Comparison of ENCODE assay signal across 12 cellular contexts in genomic region chr18:6270791-6271216, GRCh38.
DNase-seq lines count a peak whose midpoint lies in the region; ATAC-seq, FAIRE-seq and TF ChIP-seq lines count a peak whose summit lies in the region.
"Had no signal": no experiment of that assay in that cellular context is flagged by ENCODE, and none has a peak within 500 bp of the region (broad histone marks: within the 10 kb centered on the region; RNA-seq: fewer than 3 reads in every experiment).

No MANE protein-coding gene starts in this region.

- no peaks in the 10 kb centered on the region for H3K36me3 ChIP-seq in Peyer's patch

- TF ChIP-seq CTCF in omental fat pad (IDR thresholded peaks at IDR 0.05) (no peak), Peyer's patch (IDR thresholded peaks at IDR 0.05) (no peak)

- TF ChIP-seq POLR2A in GM12891 (IDR thresholded peaks at IDR 0.05; ENCODE audit: low read depth, low read length) (no peak), Peyer's patch (IDR thresholded peaks at IDR 0.05) (no peak)

- ATAC-seq in GM19351 (IDR thresholded peaks at IDR 0.05; ENCODE audit: unreplicated experiment) (peak; percentile 83), HG02798 (IDR thresholded peaks at IDR 0.05; ENCODE audit: poor library complexity, unreplicated experiment) (peak; percentile 93), HG03520 (IDR thresholded peaks at IDR 0.05; ENCODE audit: unreplicated experiment) (peak; percentile 76), omental fat pad (ENCODE audit: low FRiP score) (no peak)

- no peaks in the 10 kb centered on the region for H3K27me3 ChIP-seq in Peyer's patch

- no peaks in the 10 kb centered on the region for H3K9me3 ChIP-seq in Peyer's patch

- H3K4me1 ChIP-seq in Peyer's patch: no peaks in the 10 kb centered on the region

- H3K27ac ChIP-seq in Peyer's patch: no peak overlapping the region

- DNase-seq in GM12891 (ENCODE audit: insufficient read length, low spot score) (no peak), nucleus accumbens (lab: John Stamatoyannopoulos, UW) (no peak), omental fat pad (ENCODE audit: low spot score) (no peak), Peyer's patch (no peak), EL (no peak)
- DNase-seq: activated B cell treated with CpG ODN at 0.5 μM for 24 hours; activated T-cell treated with anti-CD3 and anti-CD28 coated beads, Interleukin-2, amount 50 U/mL, for 48 hours; Kasumi-1; NCI-H345 had no signal

- H3K4me3 ChIP-seq in Peyer's patch: no peak overlapping the region

- FAIRE-seq in GM12891 (lab: Jason Lieb, UNC): no peak

TF ChIP-seq in GM12891, 5 proteins besides CTCF, POLR2A, EP300 and RAD21:
- TF ChIP-seq SPI1 (IDR thresholded peaks at IDR 0.05; ENCODE audit: low read depth, low read length) (no peak), POU2F2 (IDR thresholded peaks at IDR 0.05; ENCODE audit: low read depth, low read length) (0 out of 2 replicates have a peak, but pooled peaks have one; percentile 28), TAF1 (IDR thresholded peaks at IDR 0.05; ENCODE audit: low read depth, low read length) (no peak), POLR2AphosphoS5 (IDR thresholded peaks at IDR 0.05; ENCODE audit: low read depth, low read length) (no peak), PAX5 (IDR thresholded peaks at IDR 0.05; ENCODE audit: insufficient read depth, low read length, severe bottlenecking) (no peak)
TF ChIP-seq in GM12891: peak in this region for 1.
